In the genomic region with DNA sequence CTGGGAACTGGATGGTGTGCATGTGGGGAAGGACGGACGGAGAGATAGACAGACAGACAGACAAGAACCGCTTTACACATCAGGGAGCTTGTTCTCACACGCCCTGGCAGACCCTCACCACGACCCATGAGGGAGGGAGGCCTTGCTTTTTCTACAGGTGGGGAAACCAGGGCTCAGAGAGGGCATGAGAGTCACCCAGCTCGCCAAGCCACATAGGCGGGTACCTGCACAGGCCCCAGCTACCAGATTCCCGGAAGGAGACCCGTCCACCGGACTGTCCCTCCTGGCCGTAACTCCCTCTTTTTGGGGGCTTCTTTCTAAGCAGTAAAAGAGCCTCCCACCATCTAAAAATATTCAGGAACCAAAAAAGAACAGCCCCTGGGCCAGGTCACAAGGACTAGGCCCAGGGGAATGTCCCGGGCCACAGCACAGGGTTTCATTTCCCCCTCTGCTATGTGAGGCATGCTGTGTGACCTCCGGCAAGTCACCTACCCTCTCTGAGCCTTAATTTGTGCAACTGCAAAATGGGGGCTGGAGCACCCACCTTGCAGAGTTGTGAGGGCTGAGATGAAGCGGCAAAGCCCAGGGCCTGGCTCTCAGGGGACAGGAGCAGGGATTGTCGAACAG, we compare ENCODE assay signal across 14 cellular contexts.
DNase-seq lines count a peak whose midpoint lies in the region; ATAC-seq and TF ChIP-seq lines count a peak whose summit lies in the region.
"Had no signal": no experiment of that assay in that cellular context is flagged by ENCODE, and none has a peak within 500 bp of the region (broad histone marks: within the 10 kb centered on the region; RNA-seq: fewer than 3 reads in every experiment).

No MANE protein-coding gene starts in this region.

- no peak overlapping the region for H2AK5ac ChIP-seq in neuronal stem cell (ENCODE audit: low read depth, low read length)

- H3K27me3 ChIP-seq in neuronal stem cell (ENCODE audit: control insufficient read depth in 3 of 3, insufficient read depth in 3 of 3, low read depth in 1 of 3, low read length in 3 of 3), result no peaks in the 10 kb centered on the region
- H3K27me3 ChIP-seq: right lobe of liver had no signal

- no peak overlapping the region for H3K4ac ChIP-seq in neuronal stem cell (ENCODE audit: low read length)

- DNase-seq in WTC11 (ENCODE audit: low spot score) (no peak), neuronal stem cell (ENCODE audit: low spot score) (no peak), left colon (no peak)
- DNase-seq in effector CD4-positive, alpha-beta T cell, result no peak
- DNase-seq in activated CD4-positive, alpha-beta T cell treated with anti-CD3 and anti-CD28 coated beads for 4 hours, result no peak
- DNase-seq: CD4-positive, alpha-beta memory T cell; NCI-H1048; NCI-H510A treated with DMSO at 0.1 percent for 48 hours; right lobe of liver; Right ventricle myocardium superior had no signal

- no peak overlapping the region for H3K27ac ChIP-seq in neuronal stem cell (replicated peaks; ENCODE audit: low read length)
- H3K27ac ChIP-seq: right lobe of liver had no signal

- no peak overlapping the region for H2BK120ac ChIP-seq in neuronal stem cell (ENCODE audit: low read depth, low read length)

- no peak overlapping the region for H2AFZ ChIP-seq in neuronal stem cell (ENCODE audit: low read length)

- H3K27ac Mint-ChIP-seq in WTC11, result peak overlapping the region; percentile 66; the same call in 1 of the 2 replicates
- H3K27ac Mint-ChIP-seq: activated T-helper 2 cell treated with anti-CD3 and anti-CD28 coated beads, Interferon-gamma antibody, Interleukin-2, Interleukin-4, amounts not matched to agents 10 μg/mL and 5 μg/mL and 100 μg/mL, durations not matched to agents 14 hours and 24 hours and 36 hours; CD4-positive, alpha-beta memory T cell had no signal

- H3K27me3 Mint-ChIP-seq in WTC11 (ENCODE audit: low read depth), result no peaks in the 10 kb centered on the region
- H3K27me3 Mint-ChIP-seq: CD4-positive, alpha-beta memory T cell had no signal

- intact Hi-C loops in left colon (cut with DNase I, micrococcal nuclease), result no loop called here

- WGBS in neuronal stem cell (ENCODE audit: extremely low coverage in 2 of 2, insufficient read length in 2 of 2, insufficient replicate concordance in 1 of 2), 2 donors, result no CpG with 5 or more reads among the region's 15 CpGs

- H3K4me1 ChIP-seq in neuronal stem cell (ENCODE audit: control insufficient read depth in 2 of 2, insufficient read depth in 1 of 2, low read depth in 1 of 2, low read length in 2 of 2), result peaks cover 39 to 44% of the 10 kb centered on the region in 2 donors
- H3K4me1 ChIP-seq: right lobe of liver had no signal

- H2BK12ac ChIP-seq in neuronal stem cell (ENCODE audit: low read length), result no peak overlapping the region

- no peak overlapping the region for H3K23ac ChIP-seq in neuronal stem cell (ENCODE audit: low read depth, low read length, poor library complexity)

- peaks cover 47% of the 10 kb centered on the region for H3K4me1 Mint-ChIP-seq in WTC11
- H3K4me1 Mint-ChIP-seq: CD4-positive, alpha-beta memory T cell had no signal

- no peaks in the 10 kb centered on the region for H3K9me3 Mint-ChIP-seq in WTC11
- H3K9me3 Mint-ChIP-seq: activated T-helper 2 cell treated with anti-CD3 and anti-CD28 coated beads, Interferon-gamma antibody, Interleukin-2, Interleukin-4, amounts not matched to agents 10 μg/mL and 5 μg/mL and 100 μg/mL, durations not matched to agents 14 hours and 24 hours and 36 hours had no signal

- H3K14ac ChIP-seq in neuronal stem cell (ENCODE audit: low read length), result no peak overlapping the region

- H4K8ac ChIP-seq in neuronal stem cell (ENCODE audit: low read depth, low read length), result no peak overlapping the region

- H4K91ac ChIP-seq in neuronal stem cell (ENCODE audit: low read depth, low read length, poor library complexity), result no peak overlapping the region

- H3K4me3 ChIP-seq in neuronal stem cell (ENCODE audit: low read length in 2 of 2), result no peak overlapping the region
- H3K4me3 ChIP-seq: right lobe of liver had no signal

- peak; percentile 46 for TF ChIP-seq POLR2A in GM18505 (IDR thresholded peaks at IDR 0.05; ENCODE audit: borderline replicate concordance, extremely low read depth, insufficient read depth, insufficient read length)

- no peak for TF ChIP-seq CTCF in WTC11 (IDR thresholded peaks at IDR 0.05)

- no peak overlapping the region for H3K9ac ChIP-seq in neuronal stem cell (ENCODE audit: low read depth, low read length, poor library complexity)

- no peak for ATAC-seq in GM18505 (IDR thresholded peaks at IDR 0.05; ENCODE audit: unreplicated experiment)
- peak; percentile 38 for ATAC-seq in HG02610 (IDR thresholded peaks at IDR 0.05; ENCODE audit: unreplicated experiment)
- ATAC-seq in WTC11, result no peak
- no peak for ATAC-seq in left colon
- no peak for ATAC-seq in HG03571 (IDR thresholded peaks at IDR 0.05; ENCODE audit: unreplicated experiment)

- peaks cover 5% of the 10 kb centered on the region for H3K79me1 ChIP-seq in neuronal stem cell (ENCODE audit: low read depth, low read length)

- no peaks in the 10 kb centered on the region for H3K9me3 ChIP-seq in neuronal stem cell (replicated peaks in 1 of 2; ENCODE audit: control insufficient read depth in 2 of 2, insufficient read depth in 1 of 2, low read depth in 1 of 2, low read length in 2 of 2)
- H3K9me3 ChIP-seq: right lobe of liver had no signal

- no peak overlapping the region for H3K4me2 ChIP-seq in neuronal stem cell (ENCODE audit: insufficient read depth, low read length, poor library complexity, severe bottlenecking)

- H2BK15ac ChIP-seq in neuronal stem cell (ENCODE audit: low read length), result no peak overlapping the region

- peak overlapping the region; percentile 25 for H3K18ac ChIP-seq in neuronal stem cell (ENCODE audit: low read length)

- CTCF ChIA-PET in WTC11 (lab: Charles Lee), result interaction anchor here (1.1 to 1.6 kb wide), 3 partner anchors 40 to 171 kb away, joined by 3 to 4 read pairs (median 4); no protein-coding TSS in a partner anchor

- H3K36me3 ChIP-seq in neuronal stem cell (replicated peaks in 1 of 2; ENCODE audit: control insufficient read depth in 2 of 2, insufficient read depth in 2 of 2, low read length in 2 of 2), result peaks cover 0 to 23% of the 10 kb centered on the region in 2 donors

- no peak overlapping the region for H3K4me3 Mint-ChIP-seq in WTC11
- H3K4me3 Mint-ChIP-seq: CD4-positive, alpha-beta memory T cell had no signal

- H3K36me3 Mint-ChIP-seq in WTC11, result no peaks in the 10 kb centered on the region
- H3K36me3 Mint-ChIP-seq: CD4-positive, alpha-beta memory T cell had no signal

- POLR2A ChIA-PET in WTC11 (lab: Charles Lee), result no interaction called here

- peak overlapping the region; percentile 67 for H2BK5ac ChIP-seq in neuronal stem cell (ENCODE audit: low read length)

TF ChIP-seq in WTC11, 78 proteins besides CTCF, POLR2A, EP300 and RAD21 (continues in another document):
- TF ChIP-seq FOXP1 (CRISPR knock-in tag; IDR thresholded peaks at IDR 0.05; ENCODE audit: borderline replicate concordance) (no peak), ZNF219 (CRISPR knock-in tag; IDR thresholded peaks at IDR 0.05; ENCODE audit: borderline replicate concordance) (no peak), MYBL2 (CRISPR knock-in tag; IDR thresholded peaks at IDR 0.05) (no peak), KAT7 (CRISPR knock-in tag; IDR thresholded peaks at IDR 0.05; ENCODE audit: borderline replicate concordance) (no peak), CBFB (CRISPR knock-in tag; IDR thresholded peaks at IDR 0.05; ENCODE audit: low read depth) (no peak), PRRX2 (CRISPR knock-in tag; IDR thresholded peaks at IDR 0.05) (no peak), ATF1 (CRISPR knock-in tag; IDR thresholded peaks at IDR 0.05) (no peak), FOXP4 (CRISPR knock-in tag; IDR thresholded peaks at IDR 0.05) (no peak), NR1H2 (CRISPR knock-in tag; IDR thresholded peaks at IDR 0.05) (no peak), ZNF396 (CRISPR knock-in tag; IDR thresholded peaks at IDR 0.05; ENCODE audit: borderline replicate concordance) (no peak), ZBTB43 (CRISPR knock-in tag; IDR thresholded peaks at IDR 0.05) (no peak)
- TF ChIP-seq, protein P1, sequence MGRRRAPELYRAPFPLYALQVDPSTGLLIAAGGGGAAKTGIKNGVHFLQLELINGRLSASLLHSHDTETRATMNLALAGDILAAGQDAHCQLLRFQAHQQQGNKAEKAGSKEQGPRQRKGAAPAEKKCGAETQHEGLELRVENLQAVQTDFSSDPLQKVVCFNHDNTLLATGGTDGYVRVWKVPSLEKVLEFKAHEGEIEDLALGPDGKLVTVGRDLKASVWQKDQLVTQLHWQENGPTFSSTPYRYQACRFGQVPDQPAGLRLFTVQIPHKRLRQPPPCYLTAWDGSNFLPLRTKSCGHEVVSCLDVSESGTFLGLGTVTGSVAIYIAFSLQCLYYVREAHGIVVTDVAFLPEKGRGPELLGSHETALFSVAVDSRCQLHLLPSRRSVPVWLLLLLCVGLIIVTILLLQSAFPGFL (CRISPR knock-in tag; IDR thresholded peaks at IDR 0.05; ENCODE audit: borderline replicate concordance), result no peak
